Comparison of ENCODE assay signal across 9 cellular contexts in the genomic region with DNA sequence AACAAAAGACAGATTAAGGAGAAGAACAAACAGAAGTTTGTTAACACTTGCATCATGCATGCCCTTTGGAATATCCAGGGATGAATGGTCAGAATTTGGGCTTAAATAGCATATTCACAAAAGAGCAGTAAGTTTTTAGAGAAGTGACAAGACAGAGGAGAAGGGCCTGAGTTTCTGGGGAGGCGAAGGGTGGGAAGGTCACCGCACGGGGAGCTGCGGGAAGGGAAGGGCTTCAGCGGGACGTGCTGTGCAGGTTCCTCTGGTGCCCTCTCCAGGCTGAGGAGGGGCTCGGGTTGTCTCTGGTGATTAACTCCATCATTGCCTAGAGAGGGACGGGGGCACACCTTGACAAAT. TPM values are rescaled to one million over a fixed set of nuclear protein-coding genes. Genes with fewer than 3 reads are reported as not detected.
DNase-seq lines count a peak whose midpoint lies in the region; ATAC-seq and TF ChIP-seq lines count a peak whose summit lies in the region.
"Had no signal": no experiment of that assay in that cellular context is flagged by ENCODE, and none has a peak within 500 bp of the region (broad histone marks: within the 10 kb centered on the region; RNA-seq: fewer than 3 reads in every experiment).

No MANE protein-coding gene starts in this region.

- H3K9ac ChIP-seq in SK-N-SH, result no peak overlapping the region

- H2AFZ ChIP-seq in SK-N-SH (ENCODE audit: low read depth), result no peak overlapping the region

- no peak overlapping the region for H3K27ac ChIP-seq in SK-N-SH (ENCODE audit: low read depth in 2 of 2, low read length in 1 of 2)
- H3K27ac ChIP-seq in gastroesophageal sphincter, result peak overlapping the region in 3 of 4 donors; percentile 64 to 95 (median 94)

- no peaks in the 10 kb centered on the region for H3K9me3 Mint-ChIP-seq in naive thymus-derived CD8-positive, alpha-beta T cell

- H3K4me1 Mint-ChIP-seq in naive thymus-derived CD8-positive, alpha-beta T cell, result peaks cover 7 to 13% (median 10%) of the 10 kb centered on the region in 4 donors

- H3K27me3 Mint-ChIP-seq in naive thymus-derived CD8-positive, alpha-beta T cell, result peaks cover 0 to 25% (median 5%) of the 10 kb centered on the region in 5 donors

- TF ChIP-seq CTCF in GM12875 (IDR thresholded peaks at IDR 0.05; ENCODE audit: borderline replicate concordance, insufficient read depth, low read depth, low read length) (0 out of 2 replicates have a peak, but pooled peaks have one; percentile 5), SK-N-SH (IDR thresholded peaks at IDR 0.05) (no peak), gastroesophageal sphincter (IDR thresholded peaks at IDR 0.05) (peak in 2 of 4 experiments; percentile 12 to 25), omental fat pad (IDR thresholded peaks at IDR 0.05) (no peak)

- peak; percentile 42 for TF ChIP-seq RAD21 in SK-N-SH (IDR thresholded peaks at IDR 0.05; ENCODE audit: low read length)

- no peak for DNase-seq in SK-N-SH
- DNase-seq in posterior vena cava (ENCODE audit: low spot score), result peak; percentile 64
- no peak for DNase-seq in inferior parietal cortex (ENCODE audit: extremely low spot score)
- no peak for DNase-seq in omental fat pad (ENCODE audit: low spot score)
- no peak for DNase-seq in naive thymus-derived CD8-positive, alpha-beta T cell
- DNase-seq: NCI-H1105 had no signal

- TF ChIP-seq EP300 in SK-N-SH (IDR thresholded peaks at IDR 0.05; ENCODE audit: borderline replicate concordance in 1 of 2, low read depth in 1 of 2, low read length in 1 of 2) (no peak), gastroesophageal sphincter (IDR thresholded peaks at IDR 0.05) (no peak)

- WGBS in SK-N-SH (ENCODE audit: low lambda C conversion rate), result 62% methylated on average over 8 of the region's 8 CpGs
- WGBS in gastroesophageal sphincter (ENCODE audit: low coverage in 1 of 2), 2 donors, result 26 to 67% methylated on average over 6 to 8 of the region's 8 CpGs

- intact Hi-C loops in posterior vena cava (cut with DNase I), result no loop called here

- no peak overlapping the region for H3K4me2 ChIP-seq in SK-N-SH

- no peaks in the 10 kb centered on the region for H3F3A ChIP-seq in SK-N-SH (replicated peaks; ENCODE audit: insufficient read depth)

- POLR2A ChIA-PET in SK-N-SH (lab: Yijun Ruan, JAX), result no interaction called here
- POLR2A ChIA-PET in naive thymus-derived CD8-positive, alpha-beta T cell (lab: Charles Lee), result no interaction called here

- H3K36me3 ChIP-seq in SK-N-SH (replicated peaks in 1 of 2; ENCODE audit: control insufficient read depth in 1 of 2, insufficient read depth in 2 of 2, low read length in 1 of 2) (no peaks in the 10 kb centered on the region), gastroesophageal sphincter (peaks cover 0 to 75% of the 10 kb centered on the region in 2 donors)

- CTCF ChIA-PET in SK-N-SH (lab: Yijun Ruan, JAX), result interaction anchor here (1.6 to 4.5 kb wide), 2 partner anchors 56 to 58 kb away, joined by 4 to 22 read pairs; no protein-coding TSS in a partner anchor

- H3K27me3 ChIP-seq in SK-N-SH (ENCODE audit: insufficient read depth) (no peaks in the 10 kb centered on the region), gastroesophageal sphincter (no peaks in the 10 kb centered on the region)

- H3K79me2 ChIP-seq in SK-N-SH (ENCODE audit: insufficient read depth), result no peaks in the 10 kb centered on the region

- no peaks in the 10 kb centered on the region for H4K20me1 ChIP-seq in SK-N-SH (ENCODE audit: insufficient read depth)

- no peaks in the 10 kb centered on the region for H3K36me3 Mint-ChIP-seq in naive thymus-derived CD8-positive, alpha-beta T cell

- no peak overlapping the region for H3K4me3 ChIP-seq in GM12875 (ENCODE audit: low read depth, low read length)
- H3K4me3 ChIP-seq in SK-N-SH (ENCODE audit: low read depth in 2 of 2, low read length in 1 of 2), result no peak overlapping the region
- H3K4me3 ChIP-seq in gastroesophageal sphincter, result no peak overlapping the region

- no peak overlapping the region for H3K4me3 Mint-ChIP-seq in naive thymus-derived CD8-positive, alpha-beta T cell

- ATAC-seq in gastroesophageal sphincter (no peak), omental fat pad (ENCODE audit: low FRiP score) (no peak), GM18907 (IDR thresholded peaks at IDR 0.05; ENCODE audit: unreplicated experiment) (no peak)
- ATAC-seq in naive thymus-derived CD8-positive, alpha-beta T cell, result no peak

- H3K27ac Mint-ChIP-seq in naive thymus-derived CD8-positive, alpha-beta T cell, result no peak overlapping the region

- no peak for TF ChIP-seq POLR2A in gastroesophageal sphincter (IDR thresholded peaks at IDR 0.05)

- H3K4me1 ChIP-seq in SK-N-SH (ENCODE audit: control insufficient read depth in 1 of 2, insufficient read depth in 2 of 2, low read depth in 1 of 2, low read length in 1 of 2), result no peaks in the 10 kb centered on the region
- H3K4me1 ChIP-seq in gastroesophageal sphincter, result peaks cover 0 to 74% (median 33%) of the 10 kb centered on the region in 3 donors

- H3K9me2 ChIP-seq in SK-N-SH, result no peaks in the 10 kb centered on the region

- H3K9me3 ChIP-seq in SK-N-SH, result no peaks in the 10 kb centered on the region
- H3K9me3 ChIP-seq in gastroesophageal sphincter, result no peaks in the 10 kb centered on the region

TF ChIP-seq in SK-N-SH, 30 proteins besides CTCF, POLR2A, EP300 and RAD21:
- TF ChIP-seq FOXM1 (IDR thresholded peaks at IDR 0.05; ENCODE audit: low read depth), result no peak
- no peak for TF ChIP-seq EZH2phosphoT487 (IDR thresholded peaks at IDR 0.05; ENCODE audit: borderline replicate concordance, low read depth)
- TF ChIP-seq, protein P1, sequence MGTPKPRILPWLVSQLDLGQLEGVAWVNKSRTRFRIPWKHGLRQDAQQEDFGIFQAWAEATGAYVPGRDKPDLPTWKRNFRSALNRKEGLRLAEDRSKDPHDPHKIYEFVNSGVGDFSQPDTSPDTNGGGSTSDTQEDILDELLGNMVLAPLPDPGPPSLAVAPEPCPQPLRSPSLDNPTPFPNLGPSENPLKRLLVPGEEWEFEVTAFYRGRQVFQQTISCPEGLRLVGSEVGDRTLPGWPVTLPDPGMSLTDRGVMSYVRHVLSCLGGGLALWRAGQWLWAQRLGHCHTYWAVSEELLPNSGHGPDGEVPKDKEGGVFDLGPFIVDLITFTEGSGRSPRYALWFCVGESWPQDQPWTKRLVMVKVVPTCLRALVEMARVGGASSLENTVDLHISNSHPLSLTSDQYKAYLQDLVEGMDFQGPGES (IDR thresholded peaks at IDR 0.05; ENCODE audit: low read depth, low read length), result no peak
- TF ChIP-seq SMC3 (IDR thresholded peaks at IDR 0.05; ENCODE audit: low read depth, low read length), result no peak
- TF ChIP-seq, protein P2, sequence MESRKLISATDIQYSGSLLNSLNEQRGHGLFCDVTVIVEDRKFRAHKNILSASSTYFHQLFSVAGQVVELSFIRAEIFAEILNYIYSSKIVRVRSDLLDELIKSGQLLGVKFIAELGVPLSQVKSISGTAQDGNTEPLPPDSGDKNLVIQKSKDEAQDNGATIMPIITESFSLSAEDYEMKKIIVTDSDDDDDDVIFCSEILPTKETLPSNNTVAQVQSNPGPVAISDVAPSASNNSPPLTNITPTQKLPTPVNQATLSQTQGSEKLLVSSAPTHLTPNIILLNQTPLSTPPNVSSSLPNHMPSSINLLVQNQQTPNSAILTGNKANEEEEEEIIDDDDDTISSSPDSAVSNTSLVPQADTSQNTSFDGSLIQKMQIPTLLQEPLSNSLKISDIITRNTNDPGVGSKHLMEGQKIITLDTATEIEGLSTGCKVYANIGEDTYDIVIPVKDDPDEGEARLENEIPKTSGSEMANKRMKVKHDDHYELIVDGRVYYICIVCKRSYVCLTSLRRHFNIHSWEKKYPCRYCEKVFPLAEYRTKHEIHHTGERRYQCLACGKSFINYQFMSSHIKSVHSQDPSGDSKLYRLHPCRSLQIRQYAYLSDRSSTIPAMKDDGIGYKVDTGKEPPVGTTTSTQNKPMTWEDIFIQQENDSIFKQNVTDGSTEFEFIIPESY (IDR thresholded peaks at IDR 0.05; ENCODE audit: borderline replicate concordance, low read depth), result no peak
TF ChIP-seq in SK-N-SH: peak in this region for 0.

RNA-seq across cellular contexts. Expression of a gene that starts 10.4 kb away (rescaled TPM):
- 10.2 and 13.2 TPM in 2 replicates for polyA plus RNA-seq in SK-N-SH (2012; rRNA removed)
- 17.1 and 20.7 TPM in 2 replicates for polyA plus RNA-seq in SK-N-SH (2012; cell fraction: cytosol; rRNA removed)
- 2.3 and 5.2 TPM in 2 replicates for polyA plus RNA-seq in SK-N-SH (2012; cell fraction: nucleus; rRNA removed)
- total RNA-seq in gastroesophageal sphincter (10 to 100 TPM; 19.2 to 35.6 (median 27.1) TPM), posterior vena cava (10 to 100 TPM; 17.4 to 19.7 TPM), omental fat pad (10 to 100 TPM; 25.9 to 51.7 (median 37.7) TPM)
- total RNA-seq in naive thymus-derived CD8-positive, alpha-beta T cell, result 10 to 100 TPM; 46.3 to 47.0 TPM
- polyA plus RNA-seq in naive thymus-derived CD8-positive, alpha-beta T cell, result 10 to 100 TPM; 54.1 to 62.3 (median 58.7) TPM

RNA-seq across cellular contexts. Expression of a gene that starts 11.7 kb away (rescaled TPM):
- 5.3 and 6.1 TPM in 2 replicates for polyA plus RNA-seq in SK-N-SH (2012; rRNA removed)
- polyA plus RNA-seq in SK-N-SH (2012; cell fraction: cytosol; rRNA removed), result 3.2 and 4.1 TPM in 2 replicates
- polyA plus RNA-seq in SK-N-SH (2012; cell fraction: nucleus; rRNA removed), result 8.7 and 9.0 TPM in 2 replicates
- total RNA-seq in gastroesophageal sphincter (100 to 1,000 TPM in 2 of 4 donors, 10 to 100 TPM in 2; 48.3 to 428 (median 103) TPM), posterior vena cava (100 to 1,000 TPM in 1 of 2 donors, 10 to 100 TPM in 1; 58.8 to 105 TPM), omental fat pad (100 to 1,000 TPM; 181 to 740 (median 276) TPM)
- not detected for total RNA-seq in naive thymus-derived CD8-positive, alpha-beta T cell
- polyA plus RNA-seq in naive thymus-derived CD8-positive, alpha-beta T cell, result not detected

RNA-seq across cellular contexts. Expression of a gene that starts 30.7 kb away (rescaled TPM):
- 11.0 and 14.1 TPM in 2 replicates for polyA plus RNA-seq in SK-N-SH (2012; rRNA removed)
- 4.6 and 5.5 TPM in 2 replicates for polyA plus RNA-seq in SK-N-SH (2012; cell fraction: cytosol; rRNA removed)
- 70.4 and 80.8 TPM in 2 replicates for polyA plus RNA-seq in SK-N-SH (2012; cell fraction: nucleus; rRNA removed)
- total RNA-seq in gastroesophageal sphincter (10 to 100 TPM; 23.5 to 57.7 (median 31.6) TPM), posterior vena cava (10 to 100 TPM; 15.5 to 37.9 TPM), omental fat pad (100 to 1,000 TPM in 3 of 4 donors, 10 to 100 TPM in 1; 75.1 to 229 (median 142) TPM)
- total RNA-seq in naive thymus-derived CD8-positive, alpha-beta T cell, result 1 to 10 TPM in 1 of 2 experiments, under 1 TPM in 1; 0.88 to 1.8 TPM
- polyA plus RNA-seq in naive thymus-derived CD8-positive, alpha-beta T cell, result 1 to 10 TPM in 2 of 3 donors, under 1 TPM in 1; 0.40 to 1.7 (median 1.0) TPM

Comparison
In these comparisons a context has a peak if more than half of its experiments do, and no peak if none do; other contexts are left out.
1. H3K27ac ChIP-seq: peak in gastroesophageal sphincter (3 of 4); none in SK-N-SH (0 of 2).
2. RNA of a gene that starts 11.7 kb away (total RNA-seq): 181 to 740 TPM in omental fat pad, 48.3 to 428 TPM in gastroesophageal sphincter and 58.8 to 105 TPM in posterior vena cava; not detected in naive thymus-derived CD8-positive, alpha-beta T cell; every median in the first group is over 10 times any median in the second.
3. RNA of a gene that starts 30.7 kb away (total RNA-seq): 75.1 to 229 TPM in omental fat pad, 15.5 to 37.9 TPM in posterior vena cava and 23.5 to 57.7 TPM in gastroesophageal sphincter; 0.88 to 1.8 TPM in naive thymus-derived CD8-positive, alpha-beta T cell; every median in the first group is over 4 times any median in the second.